ENCODE assay signal across 1 cellular context in genomic region chr4:87622303-87622702, GRCh38.
TF ChIP-seq lines count a peak whose summit lies in the region.

No MANE protein-coding gene starts in this region.

TF ChIP-seq in WTC11, 78 proteins besides CTCF, POLR2A, EP300 and RAD21 (continued from another document):
- TF ChIP-seq AFF4 (CRISPR knock-in tag; IDR thresholded peaks at IDR 0.05; ENCODE audit: borderline replicate concordance) (no peak), ZNF232 (CRISPR knock-in tag; IDR thresholded peaks at IDR 0.05) (no peak), AR (CRISPR knock-in tag; IDR thresholded peaks at IDR 0.05) (no peak)
